12 cellular contexts compared by ENCODE assay signal in the genomic region with DNA sequence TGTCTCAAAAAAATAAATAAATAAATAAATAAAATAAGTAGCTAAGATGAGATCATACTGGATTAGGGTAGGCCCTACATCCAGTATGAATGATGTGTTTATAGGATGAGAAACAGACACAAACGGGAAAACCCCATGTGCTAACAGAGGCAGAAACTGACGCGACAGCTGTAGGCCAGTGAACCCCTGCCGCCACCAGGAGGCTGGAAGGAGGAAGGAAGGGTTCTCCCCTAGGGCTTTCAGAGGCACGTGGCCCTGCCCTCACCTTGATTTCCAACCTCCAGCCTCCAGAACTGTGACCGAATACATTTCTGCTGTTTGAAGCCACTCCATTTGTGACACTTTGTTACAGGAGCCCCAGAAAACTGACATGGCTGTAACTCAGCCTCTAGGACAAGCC. TPM values are rescaled to one million over a fixed set of nuclear protein-coding genes. Genes with fewer than 3 reads are reported as not detected.
DNase-seq lines count a peak whose midpoint lies in the region; ATAC-seq and TF ChIP-seq lines count a peak whose summit lies in the region.
"Had no signal": no experiment of that assay in that cellular context is flagged by ENCODE, and none has a peak within 500 bp of the region (broad histone marks: within the 10 kb centered on the region; RNA-seq: fewer than 3 reads in every experiment).

No MANE protein-coding gene starts in this region.

- H3K4me1 ChIP-seq in HCT116 (ENCODE audit: control insufficient read depth in 1 of 2, insufficient read depth in 2 of 2, low read length in 2 of 2) (peaks cover 3 to 14% of the 10 kb centered on the region in 2 experiments; a peak in 2 of 4 replicates), suprapubic skin (no peaks in the 10 kb centered on the region)
- H3K4me1 ChIP-seq in naive thymus-derived CD4-positive, alpha-beta T cell (ENCODE audit: control insufficient read depth in 2 of 2, insufficient read depth in 2 of 2, low read length in 2 of 2): no peaks in the 10 kb centered on the region
- H3K4me1 ChIP-seq: heart right ventricle, psoas muscle had no signal

- H3K27ac Mint-ChIP-seq in activated CD4-positive, alpha-beta memory T cell treated with anti-CD3 and anti-CD28 coated beads for 36 hours: no peak overlapping the region
- no peak overlapping the region for H3K27ac Mint-ChIP-seq in naive thymus-derived CD4-positive, alpha-beta T cell
- H3K27ac Mint-ChIP-seq: stimulated activated naive CD8-positive, alpha-beta T cell treated with anti-CD3 and anti-CD28 coated beads, Interleukin-15, Interleukin-2, amounts not matched to agents 100 ng/mL and 50 ng/mL, for 24 hours had no signal

- peak; percentile 38 to 52 for ATAC-seq in activated CD4-positive, CD25-positive, alpha-beta regulatory T cell treated with anti-CD3 and anti-CD28 coated beads, Interleukin-2, amount 50 U/mL, for 24 hours
- ATAC-seq in HCT116: peak; percentile 64
- ATAC-seq in naive thymus-derived CD4-positive, alpha-beta T cell: peak; percentile 31
- ATAC-seq: heart right ventricle, psoas muscle had no signal

- no peak overlapping the region for H3K4me2 ChIP-seq in HCT116 (ENCODE audit: low read length)

- no peak overlapping the region for H3K9ac ChIP-seq in HCT116 (ENCODE audit: low read length)

- H3K4me3 ChIP-seq in HCT116 (replicated peaks in 1 of 2; ENCODE audit: low read depth in 1 of 2, low read length in 2 of 2): no peak overlapping the region
- H3K4me3 ChIP-seq in naive thymus-derived CD4-positive, alpha-beta T cell (ENCODE audit: low read length): no peak overlapping the region
- H3K4me3 ChIP-seq in suprapubic skin: no peak overlapping the region
- H3K4me3 ChIP-seq: heart right ventricle, psoas muscle had no signal

- no peaks in the 10 kb centered on the region for H3K36me3 Mint-ChIP-seq in activated CD4-positive, alpha-beta memory T cell treated with anti-CD3 and anti-CD28 coated beads for 36 hours
- no peaks in the 10 kb centered on the region for H3K36me3 Mint-ChIP-seq in naive thymus-derived CD4-positive, alpha-beta T cell

- H3K9me3 ChIP-seq in HCT116 (ENCODE audit: control insufficient read depth in 1 of 2, insufficient read depth in 1 of 2, low read depth in 1 of 2, low read length in 2 of 2) (no peaks in the 10 kb centered on the region), suprapubic skin (no peaks in the 10 kb centered on the region)
- no peaks in the 10 kb centered on the region for H3K9me3 ChIP-seq in naive thymus-derived CD4-positive, alpha-beta T cell (ENCODE audit: control insufficient read depth in 2 of 3, low read length in 3 of 3)
- H3K9me3 ChIP-seq: heart right ventricle, psoas muscle had no signal

- no peak for TF ChIP-seq RAD21 in HCT116 (IDR thresholded peaks at IDR 0.05; ENCODE audit: low read depth)

- H3K9me2 ChIP-seq in HCT116 (ENCODE audit: insufficient read depth): no peaks in the 10 kb centered on the region

- POLR2A ChIA-PET in HCT116 (lab: Charles Lee): no interaction called here
- POLR2A ChIA-PET in activated CD4-positive, alpha-beta memory T cell treated with anti-CD3 and anti-CD28 coated beads for 36 hours (lab: Charles Lee): no interaction called here
- POLR2A ChIA-PET in naive thymus-derived CD4-positive, alpha-beta T cell (lab: Charles Lee): no interaction called here

- TF ChIP-seq POLR2A in HCT116 (IDR thresholded peaks at IDR 0.05; ENCODE audit: borderline replicate concordance, extremely low read depth, insufficient read depth, insufficient read length) (no peak), suprapubic skin (IDR thresholded peaks at IDR 0.05) (no peak)

- CTCF ChIA-PET in HCT116 (lab: Charles Lee): no interaction called here
- CTCF ChIA-PET in activated CD4-positive, alpha-beta memory T cell treated with anti-CD3 and anti-CD28 coated beads for 36 hours (lab: Charles Lee): interaction anchor here (1.0 kb wide), 1 partner anchor 104 kb away, joined by 3 read pairs; no protein-coding TSS in a partner anchor
- CTCF ChIA-PET in naive thymus-derived CD4-positive, alpha-beta T cell (lab: Charles Lee): no interaction called here

- H2AFZ ChIP-seq in HCT116 (ENCODE audit: low read depth, low read length, poor library complexity, severe bottlenecking): no peak overlapping the region

- no peak for TF ChIP-seq EP300 in suprapubic skin (IDR thresholded peaks at IDR 0.05)

- no peaks in the 10 kb centered on the region for H3K9me3 Mint-ChIP-seq in activated CD4-positive, alpha-beta memory T cell treated with anti-CD3 and anti-CD28 coated beads for 36 hours
- H3K9me3 Mint-ChIP-seq in naive thymus-derived CD4-positive, alpha-beta T cell: no peaks in the 10 kb centered on the region
- H3K9me3 Mint-ChIP-seq: stimulated activated naive CD8-positive, alpha-beta T cell treated with anti-CD3 and anti-CD28 coated beads, Interleukin-15, Interleukin-2, amounts not matched to agents 100 ng/mL and 50 ng/mL, for 24 hours had no signal

- DNase-seq in activated CD4-positive, CD25-positive, alpha-beta regulatory T cell (lab: John Stamatoyannopoulos, UW): no peak
- DNase-seq in HCT116 (ENCODE audit: low read depth, low spot score): no peak
- DNase-seq in activated CD4-positive, alpha-beta memory T cell treated with anti-CD3 and anti-CD28 coated beads for 36 hours: peak; percentile 66
- no peak for DNase-seq in naive thymus-derived CD4-positive, alpha-beta T cell
- no peak for DNase-seq in SHP77 treated with DMSO at 0.1 percent for 48 hours (lab: John Stamatoyannopoulos, UW)
- no peak for DNase-seq in SK-N-DZ (ENCODE audit: low spot score)
- DNase-seq in suprapubic skin (ENCODE audit: low spot score in 2 of 2): no peak
- DNase-seq: NCI-H1105 had no signal

- TF ChIP-seq CTCF in HCT116 (IDR thresholded peaks at IDR 0.05 in 2 of 3, conservative IDR thresholded peaks at IDR 0.05 in 1 of 3; ENCODE audit: borderline replicate concordance in 1 of 3, insufficient read depth in 1 of 3, low read depth in 2 of 3, low read length in 2 of 3) (0 out of 6 replicates have a peak, but pooled peaks of 2 of the 3 experiments have one; percentile 23), suprapubic skin (IDR thresholded peaks at IDR 0.05) (no peak)

- RAD21 ChIA-PET in HCT116 (lab: Charles Lee; ENCODE audit: low non-redundant PET in 1 of 2, low total read pairs in 2 of 2, uncharacterized antibody in 2 of 2, unreplicated experiment in 2 of 2): no interaction called here

- H3K36me3 ChIP-seq in HCT116 (ENCODE audit: control insufficient read depth in 1 of 2, insufficient read depth in 2 of 2, low read length in 2 of 2): no peaks in the 10 kb centered on the region
- H3K36me3 ChIP-seq in naive thymus-derived CD4-positive, alpha-beta T cell (ENCODE audit: control insufficient read depth in 2 of 3, insufficient read depth in 3 of 3, low read length in 3 of 3): no peaks in the 10 kb centered on the region
- no peaks in the 10 kb centered on the region for H3K36me3 ChIP-seq in suprapubic skin
- H3K36me3 ChIP-seq: heart right ventricle had no signal

- no peak overlapping the region for H3K4me3 Mint-ChIP-seq in activated CD4-positive, alpha-beta memory T cell treated with anti-CD3 and anti-CD28 coated beads for 36 hours
- no peak overlapping the region for H3K4me3 Mint-ChIP-seq in naive thymus-derived CD4-positive, alpha-beta T cell
- H3K4me3 Mint-ChIP-seq: stimulated activated naive CD8-positive, alpha-beta T cell treated with anti-CD3 and anti-CD28 coated beads, Interleukin-15, Interleukin-2, amounts not matched to agents 100 ng/mL and 50 ng/mL, for 24 hours had no signal

- no peaks in the 10 kb centered on the region for H4K20me1 ChIP-seq in HCT116 (ENCODE audit: insufficient read depth)

- H3K4me1 Mint-ChIP-seq in activated CD4-positive, alpha-beta memory T cell treated with anti-CD3 and anti-CD28 coated beads for 36 hours (ENCODE audit: low read depth): no peaks in the 10 kb centered on the region
- H3K4me1 Mint-ChIP-seq in naive thymus-derived CD4-positive, alpha-beta T cell: peaks cover 0 to 6% (median 0%) of the 10 kb centered on the region in 7 donors

- H3K27me3 ChIP-seq in HCT116 (ENCODE audit: insufficient read depth, low read length) (no peaks in the 10 kb centered on the region), suprapubic skin (peaks cover 15% of the 10 kb centered on the region)
- H3K27me3 ChIP-seq in naive thymus-derived CD4-positive, alpha-beta T cell (ENCODE audit: control insufficient read depth in 2 of 2, insufficient read depth in 2 of 2, low read length in 2 of 2): no peaks in the 10 kb centered on the region

- intact Hi-C loops in HCT116 (cut with micrococcal nuclease): no loop called here
- intact Hi-C loops in activated CD4-positive, alpha-beta memory T cell treated with anti-CD3 and anti-CD28 coated beads for 36 hours (cut with micrococcal nuclease): no loop called here
- intact Hi-C loops in naive thymus-derived CD4-positive, alpha-beta T cell (cut with micrococcal nuclease): no loop called here

- BruUV-seq in HCT116 (replicated peaks; lab: Mats Ljungman, UMichigan): no TSS peak

- H3K27ac ChIP-seq in HCT116 (ENCODE audit: low read depth, low read length): no peak overlapping the region
- H3K27ac ChIP-seq in naive thymus-derived CD4-positive, alpha-beta T cell (ENCODE audit: low read depth, low read length): no peak overlapping the region
- no peak overlapping the region for H3K27ac ChIP-seq in suprapubic skin
- H3K27ac ChIP-seq: heart right ventricle, psoas muscle had no signal

- H3K79me2 ChIP-seq in HCT116 (ENCODE audit: insufficient read depth, low read length): no peaks in the 10 kb centered on the region

- H3K27me3 Mint-ChIP-seq in activated CD4-positive, alpha-beta memory T cell treated with anti-CD3 and anti-CD28 coated beads for 36 hours: no peaks in the 10 kb centered on the region
- peaks cover 0 to 4% (median 0%) of the 10 kb centered on the region in 5 donors for H3K27me3 Mint-ChIP-seq in naive thymus-derived CD4-positive, alpha-beta T cell

- 23% methylated on average over 6 of the region's 6 CpGs for whole genome bisulfite sequencing in suprapubic skin

TF ChIP-seq in HCT116, 20 proteins besides CTCF, POLR2A, EP300 and RAD21 (continues in another document):
- no peak for TF ChIP-seq CBX3 (IDR thresholded peaks at IDR 0.05; ENCODE audit: low read depth)

RNA-seq across cellular contexts. Expression of a gene that starts 38.5 kb away (rescaled TPM):
- total RNA-seq in HCT116 (2021; ENCODE audit: unreplicated experiment) (6.1 TPM), suprapubic skin (under 1 TPM in 3 of 4 donors, not detected in 1; 0.04 to 0.36 (median 0.13) TPM)
- polyA plus RNA-seq in HCT116 (2012): 5.0 and 6.3 TPM in 2 replicates
- total RNA-seq in activated CD4-positive, alpha-beta memory T cell treated with anti-CD3 and anti-CD28 coated beads for 36 hours: under 1 TPM; 0.38 to 0.51 TPM
- 1 to 10 TPM in 1 of 5 experiments, under 1 TPM in 4; 0.14 to 2.8 (median 0.37) TPM for total RNA-seq in naive thymus-derived CD4-positive, alpha-beta T cell
- not detected for polyA plus RNA-seq in naive thymus-derived CD4-positive, alpha-beta T cell
- polyA plus RNA-seq in SK-N-DZ (2014; cell fraction: cytosol; rRNA removed): 0.24 and 0.29 TPM in 2 replicates
- 0.22 and 0.38 TPM in 2 replicates for polyA plus RNA-seq in SK-N-DZ (2014; cell fraction: nucleus; rRNA removed)

RNA-seq across cellular contexts. Expression of a gene that starts 57.8 kb away (rescaled TPM):
- total RNA-seq in HCT116 (2021; ENCODE audit: unreplicated experiment) (456 TPM), suprapubic skin (100 to 1,000 TPM; 152 to 206 (median 171) TPM)
- 563 and 639 TPM in 2 replicates for polyA plus RNA-seq in HCT116 (2012)
- 100 to 1,000 TPM; 395 to 433 TPM for total RNA-seq in activated CD4-positive, alpha-beta memory T cell treated with anti-CD3 and anti-CD28 coated beads for 36 hours
- total RNA-seq in naive thymus-derived CD4-positive, alpha-beta T cell: 100 to 1,000 TPM; 431 to 720 (median 579) TPM
- polyA plus RNA-seq in naive thymus-derived CD4-positive, alpha-beta T cell: 100 to 1,000 TPM; 129 to 298 TPM
- 206 and 224 TPM in 2 replicates for polyA plus RNA-seq in SK-N-DZ (2014; cell fraction: cytosol; rRNA removed)
- 133 and 136 TPM in 2 replicates for polyA plus RNA-seq in SK-N-DZ (2014; cell fraction: nucleus; rRNA removed)

Comparison
In these comparisons a context has a peak if more than half of its experiments do, and no peak if none do; other contexts are left out.
1. CTCF ChIP-seq: peak in HCT116 (2 of 3); none in suprapubic skin (0 of 2).
2. Peak in every context shown above with its lines, with median percentiles within 50 percentile points of each other: ATAC-seq.